1 cellular context compared by ENCODE assay signal in genomic region chr11:108558222-108558621, GRCh38.
TF ChIP-seq lines count a peak whose summit lies in the region.

No MANE protein-coding gene starts in this region.

TF ChIP-seq in WTC11, 78 proteins besides CTCF, POLR2A, EP300 and RAD21 (continued from another document):
- no peak for TF ChIP-seq PREB (CRISPR knock-in tag; IDR thresholded peaks at IDR 0.05; ENCODE audit: borderline replicate concordance)
